11 cellular contexts compared by ENCODE assay signal in the genomic region with DNA sequence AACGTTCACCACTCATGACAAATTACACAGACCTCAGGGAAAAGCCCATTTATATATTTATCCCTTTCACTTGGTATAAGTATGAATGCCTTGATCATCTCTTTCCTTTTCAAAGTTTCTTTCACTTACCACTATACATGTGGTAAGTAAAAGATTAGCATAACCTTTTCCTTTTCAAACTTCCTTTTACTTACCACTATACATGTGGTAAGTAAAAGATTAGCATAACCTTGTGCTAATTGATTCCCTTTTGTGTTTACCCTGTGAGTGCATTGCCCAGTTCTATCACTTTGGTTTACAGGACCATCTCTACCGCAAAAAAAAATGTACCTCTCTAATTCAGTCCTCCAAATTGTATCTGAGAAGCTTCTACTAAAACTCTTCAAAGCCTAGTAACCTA.
"Had no signal": no experiment of that assay in that cellular context is flagged by ENCODE, and none has a peak within 500 bp of the region (broad histone marks: within the 10 kb centered on the region; RNA-seq: fewer than 3 reads in every experiment).

No MANE protein-coding gene starts in this region.

- H3K27ac ChIP-seq: cardiac muscle cell, colonic mucosa, esophagus squamous epithelium, ovary had no signal

- H3K4me1 ChIP-seq: colonic mucosa, esophagus squamous epithelium had no signal

- H3K9me3 ChIP-seq: colonic mucosa, ovary had no signal

- H3K4me3 ChIP-seq: cardiac muscle cell, colonic mucosa, esophagus squamous epithelium, ovary had no signal

- H3K36me3 ChIP-seq: cardiac muscle cell, colonic mucosa, ovary had no signal

- DNase-seq: activated CD4-positive, alpha-beta T cell treated with anti-CD3 and anti-CD28 coated beads, Interleukin-2, amount 10 ng/mL, durations not matched to agents 24 days and 14 days; activated naive CD4-positive, alpha-beta T cell treated with Interleukin-2 at 50 U/mL for 16 hours; colonic mucosa; esophagus squamous epithelium; foreskin fibroblast; kidney glomerular epithelial cell; ovary; stimulated activated CD4-positive, alpha-beta T cell treated with anti-CD3 and anti-CD28 coated beads, Interleukin-12 subunit alpha, Interleukin-12 subunit beta, amount 100 ng/mL, for 4 hours; stimulated activated CD4-positive, alpha-beta T cell treated with anti-CD3 and anti-CD28 coated beads, Interleukin-4, amount 100 ng/mL, for 1 hour; T-helper 9 cell had no signal

- H3K27me3 ChIP-seq: cardiac muscle cell, esophagus squamous epithelium, ovary had no signal
